Comparison of ENCODE assay signal across 10 cellular contexts in the genomic region with DNA sequence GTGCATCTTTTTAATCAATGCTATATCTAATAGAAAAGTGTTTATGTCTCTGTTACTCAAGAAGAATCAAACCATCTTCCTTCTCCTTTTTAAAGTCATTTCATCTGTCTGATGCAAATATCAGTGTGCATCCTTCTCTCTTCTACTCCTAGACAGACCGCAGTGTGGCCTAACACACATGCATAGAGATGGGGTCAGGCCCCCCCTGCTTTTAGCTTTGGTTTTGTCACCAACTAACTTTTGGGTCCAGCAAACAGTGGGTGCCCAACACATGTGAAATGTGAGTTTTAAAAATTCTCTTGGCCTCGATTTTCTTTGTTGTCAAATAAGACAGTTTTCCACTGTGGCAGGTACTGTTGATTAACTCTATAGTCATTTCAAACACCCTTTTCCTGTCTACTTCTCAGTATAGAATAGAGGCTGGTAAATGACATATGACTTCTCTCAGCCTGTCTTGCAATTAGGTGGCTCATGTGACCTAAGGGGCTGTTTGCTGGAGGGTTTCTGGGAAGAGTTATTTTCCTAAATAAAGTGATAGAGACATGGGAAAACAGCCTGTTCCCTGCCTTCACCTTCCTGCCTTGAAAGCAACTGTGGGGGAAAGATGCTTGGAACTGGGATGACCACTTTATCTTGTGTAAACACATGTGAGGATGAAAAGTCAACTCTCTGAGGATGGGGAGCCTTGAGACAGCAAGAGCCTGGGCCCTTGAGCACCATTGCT.
DNase-seq lines count a peak whose midpoint lies in the region; ATAC-seq and TF ChIP-seq lines count a peak whose summit lies in the region.
"Had no signal": no experiment of that assay in that cellular context is flagged by ENCODE, and none has a peak within 500 bp of the region (broad histone marks: within the 10 kb centered on the region; RNA-seq: fewer than 3 reads in every experiment).

No MANE protein-coding gene starts in this region.

- ATAC-seq in GM18508 (IDR thresholded peaks at IDR 0.05; ENCODE audit: insufficient read depth, unreplicated experiment) (peak; percentile 36), GM21423 (IDR thresholded peaks at IDR 0.05; ENCODE audit: unreplicated experiment) (peak; percentile 40), HG03159 (IDR thresholded peaks at IDR 0.05; ENCODE audit: unreplicated experiment) (peak; percentile 55), lower lobe of right lung (no peak)

- peak; percentile 49 for DNase-seq in activated naive CD4-positive, alpha-beta T cell treated with anti-CD3 and anti-CD28 coated beads, Interleukin-2, amount 10 ng/mL, durations not matched to agents 7 days and 5 days
- DNase-seq in NCI-H1417 (lab: John Stamatoyannopoulos, UW) (no peak), GM13977 (ENCODE audit: low spot score) (no peak), lower lobe of right lung (no peak)
- DNase-seq in stimulated activated CD4-positive, alpha-beta T cell treated with anti-CD3 and anti-CD28 coated beads, Interleukin-4, amount 100 ng/mL, for 1 hour = no peak
- DNase-seq: Calu3 had no signal

- CTCF ChIA-PET in activated naive CD4-positive, alpha-beta T cell treated with anti-CD3 and anti-CD28 coated beads, Interleukin-2, amount 10 ng/mL, durations not matched to agents 7 days and 5 days (lab: Charles Lee) = interaction anchor here (1.4 to 1.5 kb wide), 4 partner anchors 10 to 333 kb away, joined by 3 to 5 read pairs (median 4); no protein-coding TSS in a partner anchor

- TF ChIP-seq CTCF in GM13977 (IDR thresholded peaks at IDR 0.05; ENCODE audit: extremely low read depth, insufficient read depth, missing control alignments) (no peak), lower lobe of right lung (IDR thresholded peaks at IDR 0.05) (no peak)

- H3K27ac Mint-ChIP-seq in activated naive CD4-positive, alpha-beta T cell treated with anti-CD3 and anti-CD28 coated beads, Interleukin-2, amount 10 ng/mL, durations not matched to agents 7 days and 5 days = peak overlapping the region; percentile 96

- peaks cover 2% of the 10 kb centered on the region for H3K9me3 Mint-ChIP-seq in activated naive CD4-positive, alpha-beta T cell treated with anti-CD3 and anti-CD28 coated beads, Interleukin-2, amount 10 ng/mL, durations not matched to agents 7 days and 5 days

- no peaks in the 10 kb centered on the region for H3K9me3 ChIP-seq in lower lobe of right lung

- intact Hi-C loops in lower lobe of right lung (cut with DNase I) = no loop called here

- in situ Hi-C loops in GM13977 (cut with MboI; ENCODE audit: low pct_unique_long_range_greater_than_20kb, low sequenced_read_pairs, unreplicated experiment) = no loop called here

- H3K27ac ChIP-seq in lower lobe of right lung = no peak overlapping the region
- H3K27ac ChIP-seq: epithelial cell of prostate had no signal

- no peaks in the 10 kb centered on the region for H3K27me3 Mint-ChIP-seq in activated naive CD4-positive, alpha-beta T cell treated with anti-CD3 and anti-CD28 coated beads, Interleukin-2, amount 10 ng/mL, durations not matched to agents 7 days and 5 days

- no peaks in the 10 kb centered on the region for H3K4me1 ChIP-seq in lower lobe of right lung

- H3K27me3 ChIP-seq in lower lobe of right lung (ENCODE audit: low read depth) = no peaks in the 10 kb centered on the region

- H3K4me3 Mint-ChIP-seq in activated naive CD4-positive, alpha-beta T cell treated with anti-CD3 and anti-CD28 coated beads, Interleukin-2, amount 10 ng/mL, durations not matched to agents 7 days and 5 days = peak overlapping the region; percentile 42

- H3K36me3 ChIP-seq in lower lobe of right lung = no peaks in the 10 kb centered on the region

- H3K4me3 ChIP-seq in lower lobe of right lung = no peak overlapping the region

- peaks cover 95% of the 10 kb centered on the region for H3K4me1 Mint-ChIP-seq in activated naive CD4-positive, alpha-beta T cell treated with anti-CD3 and anti-CD28 coated beads, Interleukin-2, amount 10 ng/mL, durations not matched to agents 7 days and 5 days

- peaks cover 19% of the 10 kb centered on the region for H3K36me3 Mint-ChIP-seq in activated naive CD4-positive, alpha-beta T cell treated with anti-CD3 and anti-CD28 coated beads, Interleukin-2, amount 10 ng/mL, durations not matched to agents 7 days and 5 days

Comparison
In these comparisons a context has a peak if more than half of its experiments do, and no peak if none do; other contexts are left out.
1. ATAC-seq: peak in GM18508 (single experiment), GM21423 (single experiment) and HG03159 (single experiment); none in lower lobe of right lung (0 of 2).